In genomic region chr10:22711373-22711772, GRCh38 we compare ENCODE assay signal across 12 cellular contexts. TPM values are rescaled to one million over a fixed set of nuclear protein-coding genes. Genes with fewer than 3 reads are reported as not detected.
DNase-seq lines count a peak whose midpoint lies in the region; ATAC-seq, FAIRE-seq and TF ChIP-seq lines count a peak whose summit lies in the region.
"Had no signal": no experiment of that assay in that cellular context is flagged by ENCODE, and none has a peak within 500 bp of the region (broad histone marks: within the 10 kb centered on the region; RNA-seq: fewer than 3 reads in every experiment).

No MANE protein-coding gene starts in this region.

- no peak for FAIRE-seq in HepG2 (lab: Jason Lieb, UNC)

- peak overlapping the region; percentile 90 for H3K27ac Mint-ChIP-seq in activated CD8-positive, alpha-beta T cell treated with anti-CD3 and anti-CD28 coated beads for 36 hours
- no peak overlapping the region for H3K27ac Mint-ChIP-seq in mesothelial cell of epicardium

- no peak overlapping the region for H3K27ac ChIP-seq in HepG2 (ENCODE audit: extremely low read length, insufficient read depth, low read length)
- H3K27ac ChIP-seq in right lobe of liver, result no peak overlapping the region
- H3K27ac ChIP-seq in hepatocyte, result no peak overlapping the region
- H3K27ac ChIP-seq in upper lobe of right lung, result no peak overlapping the region
- H3K27ac ChIP-seq: C4-2B had no signal

- BruUV-seq in HepG2 (replicated peaks; lab: Mats Ljungman, UMichigan), result no TSS peak

- peaks cover 45% of the 10 kb centered on the region for H3K4me1 ChIP-seq in HepG2 (ENCODE audit: insufficient read depth, low read length)
- H3K4me1 ChIP-seq in right lobe of liver, result peaks cover 0 to 21% (median 8%) of the 10 kb centered on the region in 4 donors
- no peaks in the 10 kb centered on the region for H3K4me1 ChIP-seq in hepatocyte (ENCODE audit: insufficient read depth)
- H3K4me1 ChIP-seq in upper lobe of right lung, result peaks cover 10% of the 10 kb centered on the region

- H3K27me3 Mint-ChIP-seq in activated CD8-positive, alpha-beta T cell treated with anti-CD3 and anti-CD28 coated beads for 36 hours, result no peaks in the 10 kb centered on the region
- no peaks in the 10 kb centered on the region for H3K27me3 Mint-ChIP-seq in mesothelial cell of epicardium (ENCODE audit: low read depth)

- H3K9ac ChIP-seq in HepG2 (ENCODE audit: insufficient read depth, low read depth, low read length), result no peak overlapping the region

- TF ChIP-seq CTCF in HepG2 (CRISPR knock-in tag; IDR thresholded peaks at IDR 0.05), result no peak
- TF ChIP-seq CTCF in right lobe of liver (IDR thresholded peaks at IDR 0.05), result no peak
- no peak for TF ChIP-seq CTCF in activated CD8-positive, alpha-beta T cell treated with anti-CD3 and anti-CD28 coated beads for 36 hours (IDR thresholded peaks at IDR 0.05)
- TF ChIP-seq CTCF in hepatocyte (IDR thresholded peaks at IDR 0.05; ENCODE audit: poor library complexity), result no peak
- TF ChIP-seq CTCF in upper lobe of right lung (IDR thresholded peaks at IDR 0.05), result no peak
- TF ChIP-seq CTCF in mesothelial cell of epicardium (IDR thresholded peaks at IDR 0.05; ENCODE audit: unreplicated experiment), result no peak

- H4K20me1 ChIP-seq in HepG2 (ENCODE audit: insufficient read depth, low read length), result no peaks in the 10 kb centered on the region; the same call in 1 of the 2 replicates
- H4K20me1 ChIP-seq in hepatocyte (ENCODE audit: insufficient read depth, poor library complexity, severe bottlenecking), result peaks cover 8% of the 10 kb centered on the region

- intact Hi-C loops in HepG2 (cut with micrococcal nuclease; ENCODE audit: unreplicated experiment), result loop anchor here (10.0 kb wide), 1 partner anchor 47 kb away; no protein-coding TSS in a partner anchor
- intact Hi-C loops in right lobe of liver (cut with DNase I), result no loop called here
- intact Hi-C loops in activated CD8-positive, alpha-beta T cell treated with anti-CD3 and anti-CD28 coated beads for 36 hours (cut with micrococcal nuclease), result loop anchor here (5.0 to 10.0 kb wide), 4 partner anchors 44 to 273 kb away; no protein-coding TSS in a partner anchor
- intact Hi-C loops in upper lobe of right lung (cut with DNase I), result loop anchor here (10.0 kb wide), 1 partner anchor 97 kb away; no protein-coding TSS in a partner anchor

- no peak for TF ChIP-seq RAD21 in HepG2 (CRISPR knock-in tag; IDR thresholded peaks at IDR 0.05)

- H3K9me3 Mint-ChIP-seq in activated CD8-positive, alpha-beta T cell treated with anti-CD3 and anti-CD28 coated beads for 36 hours, result peaks cover 3% of the 10 kb centered on the region
- H3K9me3 Mint-ChIP-seq in mesothelial cell of epicardium, result no peaks in the 10 kb centered on the region

- TF ChIP-seq EP300 in HepG2 (IDR thresholded peaks at IDR 0.05; ENCODE audit: low read depth in 2 of 2, low read length in 2 of 2) (no peak), HepG2 (CRISPR knock-in tag; IDR thresholded peaks at IDR 0.05; ENCODE audit: borderline replicate concordance) (no peak)

- peaks cover 54% of the 10 kb centered on the region for H3K4me1 Mint-ChIP-seq in activated CD8-positive, alpha-beta T cell treated with anti-CD3 and anti-CD28 coated beads for 36 hours (ENCODE audit: low read depth)
- H3K4me1 Mint-ChIP-seq in mesothelial cell of epicardium, result peaks cover 27% of the 10 kb centered on the region

- H3K27me3 ChIP-seq in HepG2 (ENCODE audit: control insufficient read depth in 1 of 2, insufficient read depth in 2 of 2, low read length in 2 of 2) (no peaks in the 10 kb centered on the region; a peak in 1 of 5 replicates), right lobe of liver (no peaks in the 10 kb centered on the region), hepatocyte (no peaks in the 10 kb centered on the region), upper lobe of right lung (no peaks in the 10 kb centered on the region)
- H3K27me3 ChIP-seq: esophagus squamous epithelium had no signal

- in situ Hi-C loops in HepG2 (cut with HindIII; ENCODE audit: extremely low pct_ligation_motif_present, low pct_unique_long_range_greater_than_20kb), result loop anchor here (10.0 to 25.0 kb wide), 2 partner anchors 107 to 399 kb away; partner anchors contain the start of genes BMI1 and COMMD3

- H3K4me3 Mint-ChIP-seq in activated CD8-positive, alpha-beta T cell treated with anti-CD3 and anti-CD28 coated beads for 36 hours, result peak overlapping the region; percentile 92
- no peak overlapping the region for H3K4me3 Mint-ChIP-seq in mesothelial cell of epicardium

- TF ChIP-seq POLR2A in HepG2 (IDR thresholded peaks at IDR 0.05; ENCODE audit: insufficient read depth in 1 of 2, low read depth in 2 of 2, low read length in 2 of 2), result no peak
- TF ChIP-seq POLR2A in right lobe of liver (IDR thresholded peaks at IDR 0.05), result no peak

- peaks cover 36% of the 10 kb centered on the region for H3K36me3 Mint-ChIP-seq in activated CD8-positive, alpha-beta T cell treated with anti-CD3 and anti-CD28 coated beads for 36 hours (ENCODE audit: low read depth)
- no peaks in the 10 kb centered on the region for H3K36me3 Mint-ChIP-seq in mesothelial cell of epicardium

- CTCF ChIA-PET in HepG2 (lab: Yijun Ruan, JAX; ENCODE audit: low intra/inter-chr PET ratio, low total read pairs), result no interaction called here
- CTCF ChIA-PET in activated CD8-positive, alpha-beta T cell treated with anti-CD3 and anti-CD28 coated beads for 36 hours (lab: Charles Lee), result interaction anchor here (3.8 kb wide), 1 partner anchor 56 kb away, joined by 15 read pairs; no protein-coding TSS in a partner anchor

- H2AFZ ChIP-seq in HepG2 (ENCODE audit: low read length), result no peak overlapping the region
- no peak overlapping the region for H2AFZ ChIP-seq in hepatocyte

- H3K79me2 ChIP-seq in HepG2 (ENCODE audit: insufficient read depth, low read length) (peaks cover 67% of the 10 kb centered on the region), hepatocyte (peaks cover 69% of the 10 kb centered on the region)

- H3K36me3 ChIP-seq in HepG2 (replicated peaks in 1 of 2; ENCODE audit: control insufficient read depth in 1 of 2, insufficient read depth in 2 of 2, low read length in 2 of 2), result no peaks in the 10 kb centered on the region
- H3K36me3 ChIP-seq in right lobe of liver, result no peaks in the 10 kb centered on the region
- no peaks in the 10 kb centered on the region for H3K36me3 ChIP-seq in hepatocyte (replicated peaks; ENCODE audit: insufficient read depth, low read depth)
- no peaks in the 10 kb centered on the region for H3K36me3 ChIP-seq in upper lobe of right lung
- H3K36me3 ChIP-seq: esophagus squamous epithelium had no signal

- H3K9me3 ChIP-seq in HepG2 (ENCODE audit: low read length), result no peaks in the 10 kb centered on the region
- H3K9me3 ChIP-seq in right lobe of liver, result no peaks in the 10 kb centered on the region
- H3K9me3 ChIP-seq in hepatocyte (ENCODE audit: low read depth), result no peaks in the 10 kb centered on the region
- no peaks in the 10 kb centered on the region for H3K9me3 ChIP-seq in upper lobe of right lung
- H3K9me3 ChIP-seq: esophagus squamous epithelium had no signal

- DNase-seq in HepG2 (ENCODE audit: low spot score) (no peak), right lobe of liver (no peak), hepatocyte (ENCODE audit: low spot score) (no peak), upper lobe of right lung (no peak), left lobe of liver (ENCODE audit: low spot score) (no peak), mesothelial cell of epicardium (ENCODE audit: low spot score in 2 of 2, unreplicated experiment in 2 of 2) (no peak)
- DNase-seq in activated CD8-positive, alpha-beta T cell treated with anti-CD3 and anti-CD28 coated beads for 36 hours, result no peak
- DNase-seq: activated CD4-positive, CD25-positive, alpha-beta regulatory T cell treated with anti-CD3 and anti-CD28 coated beads, Interleukin-2, amount 50 U/mL, for 72 hours; esophagus squamous epithelium; HCEC 1CT had no signal

- no peaks in the 10 kb centered on the region for H3K9me2 ChIP-seq in hepatocyte (replicated peaks; ENCODE audit: insufficient read depth)

- WGBS in HepG2 (ENCODE audit: low lambda C conversion rate), result 82% methylated on average over 3 of the region's 3 CpGs
- 55% methylated on average over 3 of the region's 3 CpGs for WGBS in right lobe of liver (ENCODE audit: insufficient coverage, low coverage, low lambda C conversion rate, missing lambda C conversion rate)
- WGBS in hepatocyte (ENCODE audit: low lambda C conversion rate, missing lambda C conversion rate), result 95% methylated on average over 3 of the region's 3 CpGs

- H3K4me3 ChIP-seq in HepG2 (replicated peaks in 1 of 3; ENCODE audit: insufficient read depth in 1 of 3, low read depth in 2 of 3, low read length in 3 of 3) (peak overlapping the region in 1 of 3 experiments; percentile 4; a peak in 1 of 6 replicates), right lobe of liver (peak overlapping the region in 1 of 3 donors; percentile 9), hepatocyte (no peak overlapping the region), upper lobe of right lung (peak overlapping the region; percentile 72)

- POLR2A ChIA-PET in HepG2 (lab: Yijun Ruan, JAX), result no interaction called here
- POLR2A ChIA-PET in activated CD8-positive, alpha-beta T cell treated with anti-CD3 and anti-CD28 coated beads for 36 hours (lab: Charles Lee), result no interaction called here

- ATAC-seq in HepG2 (no peak), right lobe of liver (no peak), upper lobe of right lung (no peak), HG03196 (IDR thresholded peaks at IDR 0.05; ENCODE audit: unreplicated experiment) (no peak), left lobe of liver (no peak)
- no peak for ATAC-seq in activated CD8-positive, alpha-beta T cell treated with anti-CD3 and anti-CD28 coated beads for 36 hours

- 0 out of 2 replicates have a peak overlapping the region, but pooled peaks have one; percentile 94 for H3K4me2 ChIP-seq in HepG2 (ENCODE audit: low read depth, low read length)
- H3K4me2 ChIP-seq in hepatocyte, result peak overlapping the region; percentile 98

RNA-seq across cellular contexts. Expression of gene PIP4K2A, which starts 3.0 kb away (rescaled TPM):
- total RNA-seq in HepG2 (2016; rRNA removed; fragmentation: Illumina TruSeq; extraction: Trizol), result 22.6 and 25.7 TPM in 2 replicates
- total RNA-seq in HepG2 (2016; cell fraction: cytosol; rRNA removed; fragmentation: Illumina TruSeq; extraction: Trizol; ENCODE audit: low read depth), result 6.1 and 10.2 TPM in 2 replicates
- 20.3 and 22.2 TPM in 2 replicates for total RNA-seq in HepG2 (2016; cell fraction: insoluble cytoplasmic fraction; rRNA removed; fragmentation: Illumina TruSeq; extraction: Trizol)
- 24.0 and 27.4 TPM in 2 replicates for total RNA-seq in HepG2 (2016; cell fraction: membrane; rRNA removed; fragmentation: Illumina TruSeq; extraction: Trizol)
- total RNA-seq in HepG2 (2016; cell fraction: nucleus; rRNA removed; fragmentation: Illumina TruSeq; extraction: Trizol), result 11.6 and 11.8 TPM in 2 replicates
- polyA plus RNA-seq in HepG2 (2011; rRNA removed), result 7.1 and 9.1 TPM in 2 replicates
- 5.3 and 6.6 TPM in 2 replicates for polyA plus RNA-seq in HepG2 (2011; cell fraction: cytosol; rRNA removed)
- 2.9 and 4.2 TPM in 2 replicates for polyA plus RNA-seq in HepG2 (2011; cell fraction: nucleus; rRNA removed)
- 5.0 and 6.5 TPM in 2 replicates for polyA plus RNA-seq in HepG2 (2012)
- polyA plus RNA-seq in HepG2 (2016; cell fraction: cytosol; fragmentation: Illumina TruSeq; extraction: Trizol; ENCODE audit: low read depth), result 5.4 and 7.9 TPM in 2 replicates
- polyA plus RNA-seq in HepG2 (2016; cell fraction: insoluble cytoplasmic fraction; fragmentation: Illumina TruSeq; extraction: Trizol; ENCODE audit: low read depth), result 25.0 and 34.3 TPM in 2 replicates
- polyA plus RNA-seq in HepG2 (2016; cell fraction: membrane; fragmentation: Illumina TruSeq; extraction: Trizol; ENCODE audit: low read depth), result 18.1 and 20.5 TPM in 2 replicates
- polyA plus RNA-seq in HepG2 (2016; cell fraction: nucleus; fragmentation: Illumina TruSeq; extraction: Trizol; ENCODE audit: insufficient read depth, low read depth), result 13.7 and 14.2 TPM in 2 replicates
- 6.7 and 9.6 TPM in 2 replicates for polyA minus RNA-seq in HepG2 (2011; rRNA and poly(A)+ RNA removed; ENCODE audit: low replicate concordance)
- 11.4 and 13.8 TPM in 2 replicates for polyA minus RNA-seq in HepG2 (2011; cell fraction: cytosol; rRNA and poly(A)+ RNA removed)
- 19.6 and 21.5 TPM in 2 replicates for polyA minus RNA-seq in HepG2 (2011; cell fraction: nucleus; rRNA and poly(A)+ RNA removed)
- total RNA-seq in right lobe of liver, result 10 to 100 TPM in 5 of 6 experiments, 1 to 10 TPM in 1; 8.1 to 27.6 (median 12.0) TPM
- 100 to 1,000 TPM; 108 to 115 TPM for total RNA-seq in activated CD8-positive, alpha-beta T cell treated with anti-CD3 and anti-CD28 coated beads for 36 hours
- total RNA-seq in hepatocyte, result 20.5 and 31.1 TPM in 2 replicates
- polyA plus RNA-seq in hepatocyte, result 15.1 and 16.5 TPM in 2 replicates
- 61.2 TPM for total RNA-seq in upper lobe of right lung
- total RNA-seq in left lobe of liver, result 10.9 TPM
- 33.6 to 37.6 TPM (median 34.9 TPM) in 3 replicates for total RNA-seq in mesothelial cell of epicardium

Comparison
In these comparisons a context has a peak if more than half of its experiments do, and no peak if none do; other contexts are left out.
1. intact Hi-C loops: an anchor here in HepG2 (10.0 kb wide), activated CD8-positive, alpha-beta T cell treated with anti-CD3 and anti-CD28 coated beads for 36 hours (5.0 to 10.0 kb wide) and upper lobe of right lung (10.0 kb wide); none called in right lobe of liver.